Comparison of ENCODE assay signal across 24 cellular contexts in the genomic region with DNA sequence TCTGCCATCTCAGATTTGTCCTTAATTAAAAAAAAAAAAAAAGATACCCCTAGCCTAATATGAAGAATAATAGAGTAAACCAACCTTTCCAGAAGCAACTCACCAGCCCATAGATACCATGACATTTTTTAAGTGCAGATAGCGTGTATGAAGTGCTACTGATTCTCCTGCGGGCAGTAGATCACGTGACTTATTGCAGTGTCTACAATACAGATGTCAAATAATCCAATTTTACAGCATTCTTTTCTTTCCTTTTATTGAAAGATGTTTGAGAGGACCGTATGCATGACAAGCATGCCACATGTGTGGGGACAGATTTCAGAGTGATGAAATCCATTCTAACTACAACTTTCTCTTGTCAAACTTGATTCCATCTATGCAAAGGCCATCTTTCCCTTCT.
"Had no signal": no experiment of that assay in that cellular context is flagged by ENCODE, and none has a peak within 500 bp of the region (broad histone marks: within the 10 kb centered on the region; RNA-seq: fewer than 3 reads in every experiment).

No MANE protein-coding gene starts in this region.

- H3K4me2 ChIP-seq: hepatocyte had no signal

- ATAC-seq: foreskin keratinocyte, gastroesophageal sphincter, heart left ventricle, left colon, left lobe of liver, left ventricle myocardium superior, lower lobe of right lung, mucosa of descending colon had no signal

- H2AFZ ChIP-seq: hepatocyte had no signal

- H3K4me1 ChIP-seq: foreskin keratinocyte, heart left ventricle, lower lobe of right lung had no signal

- DNase-seq: dermis blood vessel endothelial cell; dorsolateral prefrontal cortex; effector CD4-positive, alpha-beta T cell; effector memory CD4-positive, alpha-beta T cell; foreskin keratinocyte; heart left ventricle; hypothalamus; immature natural killer cell; islet precursor cell; kidney; kidney glomerular epithelial cell; left colon; left ventricle myocardium superior; lower lobe of right lung; mesenchymal stem cell; mucosa of descending colon had no signal

- H3K27ac ChIP-seq: coronary artery, dorsolateral prefrontal cortex, esophagus muscularis mucosa, foreskin keratinocyte, gastroesophageal sphincter, heart left ventricle, hepatocyte, lower lobe of right lung had no signal

- H3K27me3 ChIP-seq: esophagus muscularis mucosa, foreskin keratinocyte, gastroesophageal sphincter, heart left ventricle, hepatocyte had no signal

- H3K79me2 ChIP-seq: hepatocyte had no signal

- H3K4me3 ChIP-seq: coronary artery, dorsolateral prefrontal cortex, esophagus muscularis mucosa, gastroesophageal sphincter, heart left ventricle, hepatocyte, lower lobe of right lung, mucosa of descending colon had no signal

- H3K9me3 ChIP-seq: esophagus muscularis mucosa, gastroesophageal sphincter, heart left ventricle, lower lobe of right lung, mucosa of descending colon had no signal

- FAIRE-seq: colon, endothelial cell of umbilical vein, frontal cortex, kidney had no signal

- H3K36me3 ChIP-seq: esophagus muscularis mucosa, gastroesophageal sphincter, heart left ventricle, lower lobe of right lung had no signal
